14 cellular contexts compared by ENCODE assay signal in the genomic region with DNA sequence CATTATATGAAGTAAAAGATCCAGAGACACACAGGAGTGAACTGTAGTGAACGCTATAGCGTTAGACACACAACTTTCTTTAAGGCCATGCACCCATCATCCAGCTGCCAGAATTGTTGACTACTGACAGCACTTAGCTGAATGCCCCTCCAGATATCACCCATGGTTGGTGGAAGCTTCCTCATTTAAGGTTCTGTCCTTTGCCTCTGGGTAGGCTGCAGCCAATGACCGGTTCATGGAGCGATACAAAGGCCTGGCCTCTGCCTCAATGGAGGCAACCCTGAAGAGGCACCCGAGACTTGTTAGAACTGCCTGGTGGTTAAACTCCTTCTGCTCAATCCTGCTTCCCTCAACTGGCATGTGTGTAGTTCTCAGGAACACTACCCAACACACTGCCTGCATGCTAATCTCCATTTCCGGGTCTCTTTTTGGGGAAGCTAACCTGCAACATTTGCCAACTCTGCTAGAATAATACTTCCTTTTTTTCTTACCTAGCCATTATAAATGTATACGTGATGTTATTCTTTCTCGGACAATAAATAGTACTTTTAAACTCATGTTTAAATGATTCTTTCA. TPM values are rescaled to one million over a fixed set of nuclear protein-coding genes. Genes with fewer than 3 reads are reported as not detected.
DNase-seq lines count a peak whose midpoint lies in the region; ATAC-seq, FAIRE-seq and TF ChIP-seq lines count a peak whose summit lies in the region.
"Had no signal": no experiment of that assay in that cellular context is flagged by ENCODE, and none has a peak within 500 bp of the region (broad histone marks: within the 10 kb centered on the region; RNA-seq: fewer than 3 reads in every experiment).

No MANE protein-coding gene starts in this region.

- whole genome bisulfite sequencing in ovary, 3 donors = 91 to 94% (median 91%) methylated on average over 8 of the region's 8 CpGs

- peak in 1 of 3 donors; percentile 28 for DNase-seq in CD4-positive, CD25-positive, alpha-beta regulatory T cell
- DNase-seq in GM19239 (ENCODE audit: insufficient read length, low spot score) (peak; percentile 5), OCI-LY7 (ENCODE audit: low spot score) (no peak), ovary (no peak)
- DNase-seq in T-helper 2 cell treated with Interferon-gamma antibody and Interleukin-4, amounts not matched to agents 5 μg/mL and 100 μg/mL, for 36 hours (ENCODE audit: low spot score) = no peak
- DNase-seq: left lung, NCI-H1105, sigmoid colon, stomach had no signal

- H4K20me1 ChIP-seq in OCI-LY7 (ENCODE audit: insufficient read depth, low read length) = no peaks in the 10 kb centered on the region; the same call in 1 of the 2 replicates

- no peak for TF ChIP-seq CTCF in OCI-LY7 (conservative IDR thresholded peaks at IDR 0.05; ENCODE audit: low read length)
- no peak for TF ChIP-seq CTCF in ovary (IDR thresholded peaks at IDR 0.05)

- TF ChIP-seq POLR2A in ovary (IDR thresholded peaks at IDR 0.05) = no peak

- peaks cover 13 to 49% (median 37%) of the 10 kb centered on the region in 4 donors for H3K4me1 Mint-ChIP-seq in CD4-positive, CD25-positive, alpha-beta regulatory T cell
- H3K4me1 Mint-ChIP-seq in T-helper 2 cell treated with Interferon-gamma antibody and Interleukin-4, amounts not matched to agents 5 μg/mL and 100 μg/mL, for 36 hours (ENCODE audit: low read depth) = peaks cover 42% of the 10 kb centered on the region

- CTCF ChIA-PET in OCI-LY7 (lab: Charles Lee; ENCODE audit: unreplicated experiment) = no interaction called here

- no peaks in the 10 kb centered on the region for H3K79me2 ChIP-seq in OCI-LY7 (ENCODE audit: insufficient read depth, low read depth, low read length)

- H3K27me3 ChIP-seq in CD4-positive, CD25-positive, alpha-beta regulatory T cell (ENCODE audit: control insufficient read depth, insufficient read depth, low read length) = no peaks in the 10 kb centered on the region
- no peaks in the 10 kb centered on the region for H3K27me3 ChIP-seq in ovary
- H3K27me3 ChIP-seq: left lung, sigmoid colon, stomach had no signal

- intact Hi-C loops in OCI-LY7 (cut with micrococcal nuclease; ENCODE audit: unreplicated experiment) (no loop called here), ovary (cut with DNase I) (no loop called here)

- POLR2A ChIA-PET in OCI-LY7 (lab: Charles Lee) = interaction anchor here (0.5 kb wide), 1 partner anchor 229 kb away, joined by 4 read pairs; no protein-coding TSS in a partner anchor

- peak overlapping the region in 3 of 4 donors; percentile 37 to 74 (median 53) for H3K4me3 Mint-ChIP-seq in CD4-positive, CD25-positive, alpha-beta regulatory T cell
- peak overlapping the region; percentile 75 for H3K4me3 Mint-ChIP-seq in T-helper 2 cell treated with Interferon-gamma antibody and Interleukin-4, amounts not matched to agents 5 μg/mL and 100 μg/mL, for 36 hours

- TF ChIP-seq EP300 in ovary (IDR thresholded peaks at IDR 0.05) = no peak

- H3K27ac ChIP-seq in CD4-positive, CD25-positive, alpha-beta regulatory T cell (ENCODE audit: insufficient read depth, low read length, poor library complexity, severe bottlenecking) = peak overlapping the region; percentile 37
- H3K27ac ChIP-seq in OCI-LY7 (ENCODE audit: low read depth, low read length, poor library complexity, severe bottlenecking) (no peak overlapping the region), ovary (no peak overlapping the region)
- H3K27ac ChIP-seq: epithelial cell of prostate, left lung, sigmoid colon had no signal

- ATAC-seq in CD4-positive, CD25-positive, alpha-beta regulatory T cell (ENCODE audit: low read depth in 2 of 2) = no peak
- ATAC-seq in HG03108 (IDR thresholded peaks at IDR 0.05; ENCODE audit: unreplicated experiment) (peak; percentile 27), GM18519 (IDR thresholded peaks at IDR 0.05; ENCODE audit: low FRiP score, unreplicated experiment) (no peak), GM21529 (IDR thresholded peaks at IDR 0.05; ENCODE audit: unreplicated experiment) (no peak)
- ATAC-seq: left lung, Right ventricle myocardium inferior had no signal

- peak overlapping the region; percentile 74 for H3K4me3 ChIP-seq in CD4-positive, CD25-positive, alpha-beta regulatory T cell (ENCODE audit: low read depth, low read length)
- H3K4me3 ChIP-seq in OCI-LY7 (ENCODE audit: low read depth, low read length, poor library complexity, severe bottlenecking) = no peak overlapping the region
- H3K4me3 ChIP-seq in ovary = no peak overlapping the region
- H3K4me3 ChIP-seq: left lung, sigmoid colon, stomach had no signal

- H3K27ac Mint-ChIP-seq in CD4-positive, CD25-positive, alpha-beta regulatory T cell = peak overlapping the region; percentile 73 to 94 (median 77)
- H3K27ac Mint-ChIP-seq in T-helper 2 cell treated with Interferon-gamma antibody and Interleukin-4, amounts not matched to agents 5 μg/mL and 100 μg/mL, for 36 hours = peak overlapping the region; percentile 94

- peaks cover 24% of the 10 kb centered on the region for H3K4me1 ChIP-seq in CD4-positive, CD25-positive, alpha-beta regulatory T cell (ENCODE audit: control insufficient read depth, insufficient read depth, low read length, poor library complexity, severe bottlenecking)
- no peaks in the 10 kb centered on the region for H3K4me1 ChIP-seq in OCI-LY7 (ENCODE audit: insufficient read depth, low read length, poor library complexity, severe bottlenecking)
- H3K4me1 ChIP-seq in ovary (ENCODE audit: insufficient read depth) = no peaks in the 10 kb centered on the region
- H3K4me1 ChIP-seq: left lung, sigmoid colon, stomach had no signal

- no peaks in the 10 kb centered on the region for H3K36me3 ChIP-seq in CD4-positive, CD25-positive, alpha-beta regulatory T cell (ENCODE audit: control insufficient read depth, insufficient read depth, low read length)
- H3K36me3 ChIP-seq in OCI-LY7 (ENCODE audit: insufficient read depth, low read length) = no peaks in the 10 kb centered on the region
- H3K36me3 ChIP-seq in ovary = no peaks in the 10 kb centered on the region
- H3K36me3 ChIP-seq: left lung, sigmoid colon, stomach had no signal

- BruUV-seq in OCI-LY7 (replicated peaks; lab: Mats Ljungman, UMichigan) = no TSS peak

- peaks cover 0 to 5% (median 2%) of the 10 kb centered on the region in 7 donors for H3K9me3 Mint-ChIP-seq in CD4-positive, CD25-positive, alpha-beta regulatory T cell
- peaks cover 41% of the 10 kb centered on the region for H3K9me3 Mint-ChIP-seq in T-helper 2 cell treated with Interferon-gamma antibody and Interleukin-4, amounts not matched to agents 5 μg/mL and 100 μg/mL, for 36 hours

- no peak overlapping the region for H3K4me2 ChIP-seq in OCI-LY7 (ENCODE audit: low read length)

- FAIRE-seq in GM19239 (lab: Jason Lieb, UNC) = peak; percentile 74

- H3K9me2 ChIP-seq in OCI-LY7 (ENCODE audit: insufficient read depth, low read length) = no peaks in the 10 kb centered on the region

- no peaks in the 10 kb centered on the region for H3K27me3 Mint-ChIP-seq in CD4-positive, CD25-positive, alpha-beta regulatory T cell
- no peaks in the 10 kb centered on the region for H3K27me3 Mint-ChIP-seq in T-helper 2 cell treated with Interferon-gamma antibody and Interleukin-4, amounts not matched to agents 5 μg/mL and 100 μg/mL, for 36 hours (ENCODE audit: low read depth)

- no peak overlapping the region for H2AFZ ChIP-seq in OCI-LY7 (ENCODE audit: low read length)

- H3K9me3 ChIP-seq in CD4-positive, CD25-positive, alpha-beta regulatory T cell (ENCODE audit: control insufficient read depth in 2 of 2, low read length in 2 of 2) = no peaks in the 10 kb centered on the region
- H3K9me3 ChIP-seq in OCI-LY7 (ENCODE audit: low read length) (no peaks in the 10 kb centered on the region), ovary (no peaks in the 10 kb centered on the region)
- H3K9me3 ChIP-seq: left lung, stomach had no signal

- H3K36me3 Mint-ChIP-seq in CD4-positive, CD25-positive, alpha-beta regulatory T cell = no peaks in the 10 kb centered on the region
- H3K36me3 Mint-ChIP-seq in T-helper 2 cell treated with Interferon-gamma antibody and Interleukin-4, amounts not matched to agents 5 μg/mL and 100 μg/mL, for 36 hours (ENCODE audit: low read depth) = peaks cover 35% of the 10 kb centered on the region

RNA-seq across cellular contexts. Expression of a gene that starts 49.8 kb away (rescaled TPM):
- 22.8 TPM for total RNA-seq in CD4-positive, CD25-positive, alpha-beta regulatory T cell
- polyA plus RNA-seq in CD4-positive, CD25-positive, alpha-beta regulatory T cell = 10 to 100 TPM in 2 of 4 donors, 1 to 10 TPM in 2; 6.5 to 14.4 (median 10.5) TPM
- not detected in 2 replicates for total RNA-seq in OCI-LY7 (2014; rRNA removed; shearing (Covaris generic))
- total RNA-seq in OCI-LY7 (2022) (not detected in 2 replicates), ovary (under 1 TPM in 6 of 7 donors, not detected in 1; 0.05 to 0.72 (median 0.40) TPM)
- polyA plus RNA-seq in ovary = under 1 TPM; 0.08 to 0.87 TPM

Comparison
In these comparisons a context has a peak if more than half of its experiments do, and no peak if none do; other contexts are left out.
1. RNA of a gene that starts 49.8 kb away (total RNA-seq): 22.8 TPM in CD4-positive, CD25-positive, alpha-beta regulatory T cell (single experiment); 0.05 to 0.72 TPM in ovary and not detected in OCI-LY7; every median in the first group is over 10 times any median in the second.